9 cellular contexts compared by ENCODE assay signal in genomic region chr17:79411419-79411818, GRCh38.
"Had no signal": no experiment of that assay in that cellular context is flagged by ENCODE, and none has a peak within 500 bp of the region (broad histone marks: within the 10 kb centered on the region; RNA-seq: fewer than 3 reads in every experiment).

No MANE protein-coding gene starts in this region.

- H2AFZ ChIP-seq: GM23248 had no signal

- H3K36me3 ChIP-seq: HAP-1 had no signal

- DNase-seq: GM23248, GOT3, H7, KBM-7 had no signal

- H3K27ac ChIP-seq: GM23248, HL-60, KMS-11 had no signal

- ATAC-seq: HCT116, HepG2 had no signal

- H3K4me3 ChIP-seq: GM23248, HAP-1 had no signal

- H3K9me3 ChIP-seq: HAP-1 had no signal

- H3K4me2 ChIP-seq: KMS-11 had no signal

- H3K9ac ChIP-seq: GM23248, KMS-11 had no signal

- H3K4me1 ChIP-seq: HAP-1 had no signal
